ENCODE assay signal across 8 cellular contexts in the genomic region with DNA sequence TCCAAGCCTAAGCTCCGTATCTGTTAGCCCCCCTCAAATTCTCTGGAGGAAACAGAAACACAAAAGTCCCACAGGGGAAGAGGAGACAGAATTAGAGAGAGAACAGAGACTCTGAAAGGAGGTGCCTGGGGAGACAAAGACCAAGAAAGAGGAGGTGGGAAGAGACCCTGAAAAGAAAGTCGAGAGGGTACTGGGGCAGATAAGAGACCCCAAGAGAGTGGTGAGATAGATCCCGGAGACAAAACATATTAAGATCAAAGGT. TPM values are rescaled to one million over a fixed set of nuclear protein-coding genes. Genes with fewer than 3 reads are reported as not detected.
A peak's percentile ranks its signal among the peaks of the same experiment; 100 is the strongest.
DNase-seq lines count a peak whose midpoint lies in the region; ATAC-seq and TF ChIP-seq lines count a peak whose summit lies in the region.

No MANE protein-coding gene starts in this region.

- H3F3A ChIP-seq in neural cell (ENCODE audit: insufficient read depth, low read length, poor library complexity, severe bottlenecking) = no peaks in the 10 kb centered on the region

- H3K9me3 ChIP-seq in CD4-positive, CD25-positive, alpha-beta regulatory T cell (ENCODE audit: control insufficient read depth in 2 of 2, low read length in 2 of 2) = no peaks in the 10 kb centered on the region
- H3K9me3 ChIP-seq in Karpas-422 (ENCODE audit: low read length) (no peaks in the 10 kb centered on the region), neural cell (ENCODE audit: low read length) (no peaks in the 10 kb centered on the region)

- peaks cover 29% of the 10 kb centered on the region for H3K79me2 ChIP-seq in Karpas-422 (ENCODE audit: low read length)
- H3K79me2 ChIP-seq in neural cell (replicated peaks; ENCODE audit: insufficient read depth, low read length) = peaks cover 6% of the 10 kb centered on the region

- H3K4me3 Mint-ChIP-seq in CD4-positive, CD25-positive, alpha-beta regulatory T cell = peak overlapping the region; percentile 85 to 95 (median 94)

- H3K9ac ChIP-seq in Karpas-422 (ENCODE audit: low read length) (peak overlapping the region; percentile 85), neural cell (ENCODE audit: low read length) (peak overlapping the region; percentile 73)

- TF ChIP-seq EP300 in neural cell (conservative IDR thresholded peaks at IDR 0.05; ENCODE audit: poor library complexity, severe bottlenecking) = no peak

- H3K27ac ChIP-seq in CD4-positive, CD25-positive, alpha-beta regulatory T cell (ENCODE audit: insufficient read depth, low read length, poor library complexity, severe bottlenecking) = no peak overlapping the region
- H3K27ac ChIP-seq in Karpas-422 (ENCODE audit: low read length) (peak overlapping the region; percentile 77), cingulate gyrus (ENCODE audit: low read depth, low read length) (peak overlapping the region; percentile 96), neural cell (ENCODE audit: low read length) (peak overlapping the region; percentile 93)

- ATAC-seq in CD4-positive, CD25-positive, alpha-beta regulatory T cell (ENCODE audit: low read depth in 2 of 2) = no peak

- DNase-seq in CD4-positive, CD25-positive, alpha-beta regulatory T cell = no peak
- no peak for DNase-seq in Karpas-422
- DNase-seq in pons (ENCODE audit: low spot score) = no peak
- DNase-seq in NCI-H446 treated with DMSO at 0.1 percent for 48 hours (lab: John Stamatoyannopoulos, UW) = no peak
- DNase-seq in NCI-H2081 treated with DMSO at 0.1 percent for 48 hours (lab: John Stamatoyannopoulos, UW) = no peak
- no peak for DNase-seq in HT-29 (ENCODE audit: low spot score)

- peak overlapping the region; percentile 79; the same call in 1 of the 2 replicates for H2AFZ ChIP-seq in Karpas-422 (ENCODE audit: low read length)
- peak overlapping the region; percentile 58 for H2AFZ ChIP-seq in neural cell (ENCODE audit: low read depth, low read length)

- peaks cover 28% of the 10 kb centered on the region for H3K4me1 ChIP-seq in CD4-positive, CD25-positive, alpha-beta regulatory T cell (ENCODE audit: control insufficient read depth, insufficient read depth, low read length, poor library complexity, severe bottlenecking)
- H3K4me1 ChIP-seq in Karpas-422 (ENCODE audit: low read length) = peaks cover 26% of the 10 kb centered on the region

- TF ChIP-seq RAD21 in neural cell (conservative IDR thresholded peaks at IDR 0.05) = no peak

- H3K9me2 ChIP-seq in Karpas-422 (replicated peaks; ENCODE audit: insufficient read depth, low read length) (no peaks in the 10 kb centered on the region), neural cell (ENCODE audit: insufficient read depth, low read length) (no peaks in the 10 kb centered on the region)

- H3K27ac Mint-ChIP-seq in CD4-positive, CD25-positive, alpha-beta regulatory T cell = peak overlapping the region; percentile 8 to 96 (median 88)

- H3K27me3 Mint-ChIP-seq in CD4-positive, CD25-positive, alpha-beta regulatory T cell = peaks cover 40% of the 10 kb centered on the region

- H4K20me1 ChIP-seq in Karpas-422 (ENCODE audit: insufficient read depth, low read depth, low read length) (no peaks in the 10 kb centered on the region), neural cell (ENCODE audit: insufficient read depth) (no peaks in the 10 kb centered on the region)

- H3K36me3 Mint-ChIP-seq in CD4-positive, CD25-positive, alpha-beta regulatory T cell = peaks cover 15% of the 10 kb centered on the region

- no peak for TF ChIP-seq CTCF in neural cell (IDR thresholded peaks at IDR 0.05; ENCODE audit: poor library complexity, severe bottlenecking)

- H3K4me3 ChIP-seq in CD4-positive, CD25-positive, alpha-beta regulatory T cell (ENCODE audit: low read depth, low read length) = peak overlapping the region; percentile 95
- peak overlapping the region; percentile 90 for H3K4me3 ChIP-seq in Karpas-422 (ENCODE audit: low read length)
- H3K4me3 ChIP-seq in neural cell (ENCODE audit: low read length) = peak overlapping the region; percentile 97

- H3K4me2 ChIP-seq in Karpas-422 (ENCODE audit: low read depth, low read length, poor library complexity, severe bottlenecking) = peak overlapping the region; percentile 70
- peak overlapping the region; percentile 56 for H3K4me2 ChIP-seq in neural cell (ENCODE audit: low read length)

- H3K27me3 ChIP-seq in CD4-positive, CD25-positive, alpha-beta regulatory T cell (ENCODE audit: control insufficient read depth, insufficient read depth, low read length) = peaks cover 8% of the 10 kb centered on the region
- no peaks in the 10 kb centered on the region for H3K27me3 ChIP-seq in Karpas-422 (ENCODE audit: low read length)
- H3K27me3 ChIP-seq in neural cell (ENCODE audit: insufficient read depth, low read depth, low read length) = no peaks in the 10 kb centered on the region

- H3K4me1 Mint-ChIP-seq in CD4-positive, CD25-positive, alpha-beta regulatory T cell = peaks cover 4 to 51% (median 26%) of the 10 kb centered on the region in 4 donors

- peaks cover 24% of the 10 kb centered on the region for H3K36me3 ChIP-seq in CD4-positive, CD25-positive, alpha-beta regulatory T cell (ENCODE audit: control insufficient read depth, insufficient read depth, low read length)
- H3K36me3 ChIP-seq in Karpas-422 (ENCODE audit: insufficient read depth, low read length) (peaks cover 16% of the 10 kb centered on the region; the same call in 1 of the 2 replicates), neural cell (ENCODE audit: insufficient read depth, low read length) (no peaks in the 10 kb centered on the region)

- no peaks in the 10 kb centered on the region for H3K9me3 Mint-ChIP-seq in CD4-positive, CD25-positive, alpha-beta regulatory T cell

TF ChIP-seq in neural cell, 6 proteins besides CTCF, POLR2A, EP300 and RAD21:
- TF ChIP-seq TAF1 (IDR thresholded peaks at IDR 0.05; ENCODE audit: low read depth) (no peak), POLR2AphosphoS5 (IDR thresholded peaks at IDR 0.05) (no peak), SMC3 (conservative IDR thresholded peaks at IDR 0.05; ENCODE audit: poor library complexity) (no peak), EZH2 (IDR thresholded peaks at IDR 0.05; ENCODE audit: borderline replicate concordance, insufficient read depth, low read length, poor library complexity, severe bottlenecking) (no peak), REST (IDR thresholded peaks at IDR 0.05; ENCODE audit: borderline replicate concordance) (no peak), MXI1 (conservative IDR thresholded peaks at IDR 0.05; ENCODE audit: poor library complexity, severe bottlenecking) (no peak)
TF ChIP-seq in neural cell: peak in this region for 0.

RNA-seq across cellular contexts. Expression of gene GRWD1, which starts 0.9 kb away (rescaled TPM):
- total RNA-seq in CD4-positive, CD25-positive, alpha-beta regulatory T cell = 29.0 TPM
- 10 to 100 TPM; 33.9 to 52.9 (median 43.1) TPM for polyA plus RNA-seq in CD4-positive, CD25-positive, alpha-beta regulatory T cell
- total RNA-seq in Karpas-422 (2014; rRNA removed; shearing (Covaris generic); ENCODE audit: low replicate concordance) = 15.9 and 22.2 TPM in 2 replicates
- 10.6 and 11.8 TPM in 2 replicates for polyA plus RNA-seq in neural cell
- 17.1 and 17.8 TPM in 2 replicates for polyA minus RNA-seq in neural cell
- 96.1 and 120 TPM in 2 replicates for total RNA-seq in HT-29 (2014; rRNA removed; shearing (Covaris generic))

RNA-seq across cellular contexts. Expression of gene KCNJ14, which starts 10.5 kb away (rescaled TPM):
- total RNA-seq in CD4-positive, CD25-positive, alpha-beta regulatory T cell = 2.2 TPM
- polyA plus RNA-seq in CD4-positive, CD25-positive, alpha-beta regulatory T cell = under 1 TPM in 3 of 4 donors, not detected in 1; 0.03 to 0.28 (median 0.18) TPM
- total RNA-seq in Karpas-422 (2014; rRNA removed; shearing (Covaris generic); ENCODE audit: low replicate concordance) = 0.69 and 1.1 TPM in 2 replicates
- 1.1 and 1.6 TPM in 2 replicates for polyA plus RNA-seq in neural cell
- 1.2 TPM in 2 replicates for polyA minus RNA-seq in neural cell
- total RNA-seq in HT-29 (2014; rRNA removed; shearing (Covaris generic)) = 2.7 and 3.6 TPM in 2 replicates

RNA-seq across cellular contexts. Expression of gene CYTH2, which starts 24.3 kb away (rescaled TPM):
- total RNA-seq in CD4-positive, CD25-positive, alpha-beta regulatory T cell = 46.7 TPM
- 10 to 100 TPM; 24.2 to 35.0 (median 30.2) TPM for polyA plus RNA-seq in CD4-positive, CD25-positive, alpha-beta regulatory T cell
- 32.5 and 60.4 TPM in 2 replicates for total RNA-seq in Karpas-422 (2014; rRNA removed; shearing (Covaris generic); ENCODE audit: low replicate concordance)
- 314 and 397 TPM in 2 replicates for polyA plus RNA-seq in neural cell
- 162 and 163 TPM in 2 replicates for polyA minus RNA-seq in neural cell
- 145 and 154 TPM in 2 replicates for total RNA-seq in HT-29 (2014; rRNA removed; shearing (Covaris generic))

RNA-seq across cellular contexts. Expression of gene GRIN2D, which starts 51.4 kb away (rescaled TPM):
- total RNA-seq in CD4-positive, CD25-positive, alpha-beta regulatory T cell = not detected
- polyA plus RNA-seq in CD4-positive, CD25-positive, alpha-beta regulatory T cell = not detected
- total RNA-seq in Karpas-422 (2014; rRNA removed; shearing (Covaris generic); ENCODE audit: low replicate concordance) = not detected in 2 replicates
- 1.8 and 2.8 TPM in 2 replicates for polyA plus RNA-seq in neural cell
- 8.5 and 8.7 TPM in 2 replicates for polyA minus RNA-seq in neural cell
- total RNA-seq in HT-29 (2014; rRNA removed; shearing (Covaris generic)) = 10.7 and 12.6 TPM in 2 replicates

RNA-seq across cellular contexts. Expression of gene KDELR1, which starts 53.5 kb away (rescaled TPM):
- total RNA-seq in CD4-positive, CD25-positive, alpha-beta regulatory T cell = 37.6 TPM
- 10 to 100 TPM; 28.8 to 29.9 (median 29.5) TPM for polyA plus RNA-seq in CD4-positive, CD25-positive, alpha-beta regulatory T cell
- 39.5 and 53.7 TPM in 2 replicates for total RNA-seq in Karpas-422 (2014; rRNA removed; shearing (Covaris generic); ENCODE audit: low replicate concordance)
- polyA plus RNA-seq in neural cell = 42.3 and 46.9 TPM in 2 replicates
- 31.2 and 41.4 TPM in 2 replicates for polyA minus RNA-seq in neural cell
- total RNA-seq in HT-29 (2014; rRNA removed; shearing (Covaris generic)) = 150 and 189 TPM in 2 replicates
